Comparison of ENCODE assay signal across 24 cellular contexts in the genomic region with DNA sequence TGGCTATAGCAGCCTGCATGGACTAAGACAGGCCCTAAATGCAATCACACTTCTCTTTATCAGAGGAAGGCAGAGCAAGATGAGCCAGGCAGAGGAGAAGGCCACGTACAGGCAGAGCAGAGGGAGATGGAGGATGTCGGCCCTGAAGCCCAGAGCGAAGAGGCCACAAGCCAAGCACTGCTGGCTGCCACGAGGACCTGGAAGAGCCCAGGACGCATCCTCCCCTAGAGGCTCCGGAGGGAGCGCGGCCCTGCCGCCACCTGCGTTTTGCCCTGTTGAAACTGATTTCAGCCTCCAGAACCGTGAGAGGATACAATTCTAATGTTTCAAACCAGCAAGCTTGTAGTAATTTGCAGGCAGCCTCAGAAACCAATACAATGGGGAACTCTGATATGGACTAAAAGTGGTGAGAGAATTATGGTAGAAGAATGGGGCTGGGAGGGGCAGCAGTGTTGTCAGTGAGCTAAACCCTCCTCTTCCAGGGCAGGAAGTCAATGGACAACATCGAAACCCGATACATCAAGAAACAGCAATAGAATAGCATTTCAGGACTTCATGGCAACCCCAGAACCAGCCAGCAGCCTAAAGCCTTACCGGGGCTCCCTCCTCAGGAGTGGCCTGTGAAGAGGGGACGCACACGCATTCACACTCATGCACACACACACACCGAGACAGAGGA. TPM values are rescaled to one million over a fixed set of nuclear protein-coding genes. Genes with fewer than 3 reads are reported as not detected.
DNase-seq lines count a peak whose midpoint lies in the region; ATAC-seq and TF ChIP-seq lines count a peak whose summit lies in the region.
"Had no signal": no experiment of that assay in that cellular context is flagged by ENCODE, and none has a peak within 500 bp of the region (broad histone marks: within the 10 kb centered on the region; RNA-seq: fewer than 3 reads in every experiment).

No MANE protein-coding gene starts in this region.

- ATAC-seq in stimulated activated naive CD8-positive, alpha-beta T cell treated with anti-CD3 and anti-CD28 coated beads, Interleukin-15, amount 100 ng/mL, for 72 hours: no peak
- ATAC-seq in stimulated activated naive CD8-positive, alpha-beta T cell treated with anti-CD3 and anti-CD28 coated beads, Interleukin-15, Interleukin-2, amounts not matched to agents 100 U/mL and 50 U/mL, for 24 hours: no peak
- ATAC-seq: activated CD8-positive, alpha-beta T cell treated with anti-CD3 and anti-CD28 coated beads for 36 hours had no signal

- no peak overlapping the region for H3K4me3 Mint-ChIP-seq in stimulated activated naive CD8-positive, alpha-beta T cell treated with anti-CD3 and anti-CD28 coated beads, Interleukin-15, amount 100 ng/mL, for 72 hours
- no peak overlapping the region for H3K4me3 Mint-ChIP-seq in nephron progenitor cell
- H3K4me3 Mint-ChIP-seq in immature natural killer cell: no peak overlapping the region
- H3K4me3 Mint-ChIP-seq: activated CD8-positive, alpha-beta T cell treated with anti-CD3 and anti-CD28 coated beads for 36 hours; IgD-negative memory B cell had no signal

- H3K36me3 ChIP-seq in BE2C: no peaks in the 10 kb centered on the region
- H3K36me3 ChIP-seq: BLaER1 treated with 17β-estradiol and CSF1 and Interleukin-3, amounts not matched to agents 10 nM and 100 nM had no signal

- no peaks in the 10 kb centered on the region for H3K27me3 ChIP-seq in BE2C
- H3K27me3 ChIP-seq: BLaER1 treated with 17β-estradiol and CSF1 and Interleukin-3, amounts not matched to agents 10 nM and 100 nM had no signal

- H3K4me1 Mint-ChIP-seq in stimulated activated naive CD8-positive, alpha-beta T cell treated with anti-CD3 and anti-CD28 coated beads, Interleukin-15, amount 100 ng/mL, for 72 hours: no peaks in the 10 kb centered on the region
- H3K4me1 Mint-ChIP-seq in nephron progenitor cell (peaks cover 67% of the 10 kb centered on the region), immature natural killer cell (no peaks in the 10 kb centered on the region)
- H3K4me1 Mint-ChIP-seq: IgD-negative memory B cell had no signal

- H3K9me3 ChIP-seq in BE2C: no peaks in the 10 kb centered on the region

- H3K4me1 ChIP-seq in BE2C: no peaks in the 10 kb centered on the region

- peaks cover 0 to 2% of the 10 kb centered on the region in 2 donors for H3K9me3 Mint-ChIP-seq in stimulated activated naive CD8-positive, alpha-beta T cell treated with anti-CD3 and anti-CD28 coated beads, Interleukin-15, amount 100 ng/mL, for 72 hours
- H3K9me3 Mint-ChIP-seq in nephron progenitor cell (peaks cover 22% of the 10 kb centered on the region), immature natural killer cell (peaks cover 0 to 4% (median 0%) of the 10 kb centered on the region in 6 donors)
- H3K9me3 Mint-ChIP-seq: activated CD8-positive, alpha-beta T cell treated with anti-CD3 and anti-CD28 coated beads for 36 hours had no signal

- no peak for TF ChIP-seq CTCF in nephron progenitor cell (IDR thresholded peaks at IDR 0.05)
- no peak for TF ChIP-seq CTCF in BE2C (IDR thresholded peaks at IDR 0.05; ENCODE audit: low read depth, low read length)

- DNase-seq in stimulated activated naive CD8-positive, alpha-beta T cell treated with anti-CD3 and anti-CD28 coated beads, Interleukin-15, amount 100 ng/mL, for 72 hours: no peak
- DNase-seq in stimulated activated naive CD8-positive, alpha-beta T cell treated with anti-CD3 and anti-CD28 coated beads, Interleukin-15, Interleukin-2, amounts not matched to agents 100 U/mL and 50 U/mL, for 24 hours: no peak
- DNase-seq in fibroblast of peridontal ligament (ENCODE audit: extremely low read depth) (peak; percentile 39), nephron progenitor cell (no peak), immature natural killer cell (no peak), GOT3 (lab: John Stamatoyannopoulos, UW) (no peak), BE2C (no peak), SHP77 (lab: John Stamatoyannopoulos, UW) (no peak)
- DNase-seq: ACHN; activated CD8-positive, alpha-beta T cell treated with anti-CD3 and anti-CD28 coated beads for 36 hours; activated T-cell treated with anti-CD3 and anti-CD28 coated beads for 4 hours; cerebellar nuclear complex; COR-L47; GF-D8; kidney glomerular epithelial cell; NCI-H1048; NCI-H1930; NCI-H69; small intestine; stimulated activated CD4-positive, alpha-beta T cell treated with anti-CD3 and anti-CD28 coated beads, Interleukin-2, amount 100 ng/mL, for 24 hours; T-helper 1 cell; trophoblast cell had no signal

- H3K27me3 Mint-ChIP-seq in stimulated activated naive CD8-positive, alpha-beta T cell treated with anti-CD3 and anti-CD28 coated beads, Interleukin-15, amount 100 ng/mL, for 72 hours: no peaks in the 10 kb centered on the region
- H3K27me3 Mint-ChIP-seq in nephron progenitor cell (ENCODE audit: low read depth, poor library complexity) (no peaks in the 10 kb centered on the region), immature natural killer cell (ENCODE audit: low read depth in 3 of 3) (peaks cover 0 to 2% (median 1%) of the 10 kb centered on the region in 3 donors)
- H3K27me3 Mint-ChIP-seq: activated CD8-positive, alpha-beta T cell treated with anti-CD3 and anti-CD28 coated beads for 36 hours had no signal

- H3K4me3 ChIP-seq in BE2C (ENCODE audit: low read depth, low read length): no peak overlapping the region
- H3K4me3 ChIP-seq: BLaER1 treated with 17β-estradiol and CSF1 and Interleukin-3, amounts not matched to agents 10 nM and 100 nM had no signal

- H3K36me3 Mint-ChIP-seq in nephron progenitor cell (ENCODE audit: low read depth) (peaks cover 11% of the 10 kb centered on the region), immature natural killer cell (no peaks in the 10 kb centered on the region)
- H3K36me3 Mint-ChIP-seq: IgD-negative memory B cell had no signal

- peak overlapping the region; percentile 5 to 42 for H3K27ac Mint-ChIP-seq in stimulated activated naive CD8-positive, alpha-beta T cell treated with anti-CD3 and anti-CD28 coated beads, Interleukin-15, amount 100 ng/mL, for 72 hours
- peak overlapping the region; percentile 68 for H3K27ac Mint-ChIP-seq in nephron progenitor cell
- no peak overlapping the region for H3K27ac Mint-ChIP-seq in immature natural killer cell
- H3K27ac Mint-ChIP-seq: activated CD8-positive, alpha-beta T cell treated with anti-CD3 and anti-CD28 coated beads for 36 hours had no signal

RNA-seq across cellular contexts. Expression of gene ADAMTS2, which starts 32.6 kb away (rescaled TPM):
- under 1 TPM in 1 of 3 donors, not detected in 2; 0.03 TPM for polyA plus RNA-seq in immature natural killer cell
- polyA plus RNA-seq in BE2C (2012; ENCODE audit: insufficient read depth, insufficient read length, low read depth): 0.49 TPM
- polyA plus RNA-seq: IgD-negative memory B cell had no signal

Comparison
In these comparisons a context has a peak if more than half of its experiments do, and no peak if none do; other contexts are left out.
1. H3K27ac Mint-ChIP-seq: peak in stimulated activated naive CD8-positive, alpha-beta T cell treated with anti-CD3 and anti-CD28 coated beads, Interleukin-15, amount 100 ng/mL, for 72 hours (2 of 2) and nephron progenitor cell (single experiment); none in immature natural killer cell (0 of 6).